Comparison of ENCODE assay signal across 18 cellular contexts in genomic region chr3:27575509-27575908, GRCh38.
DNase-seq lines count a peak whose midpoint lies in the region; ATAC-seq and TF ChIP-seq lines count a peak whose summit lies in the region.
"Had no signal": no experiment of that assay in that cellular context is flagged by ENCODE, and none has a peak within 500 bp of the region (broad histone marks: within the 10 kb centered on the region; RNA-seq: fewer than 3 reads in every experiment).

No MANE protein-coding gene starts in this region.

- peak overlapping the region; percentile 31 for H3K27ac ChIP-seq in AG04450 (ENCODE audit: low read depth, low read length)

- no peak overlapping the region for H3K4me3 Mint-ChIP-seq in activated T-helper 1 cell treated with anti-CD3 and anti-CD28 coated beads, Interleukin-12 subunit alpha, Interleukin-12 subunit beta, Interleukin-2, Interleukin-4 antibody, amounts not matched to agents 30 ng/mL and 10 ng/mL and 1 ng/mL, durations not matched to agents 14 hours and 24 hours and 36 hours
- H3K4me3 Mint-ChIP-seq: CD4-positive, alpha-beta memory T cell; GM23338 had no signal

- H3K4me3 ChIP-seq in AG04450 (ENCODE audit: low read depth, low read length), result no peak overlapping the region
- no peak overlapping the region for H3K4me3 ChIP-seq in fibroblast of villous mesenchyme (ENCODE audit: low read depth, low read length)
- H3K4me3 ChIP-seq: GM23338 had no signal

- DNase-seq in AG04450 (ENCODE audit: low read depth, low spot score) (no peak), KBM-7 (peak; percentile 14), fibroblast of villous mesenchyme (ENCODE audit: low read depth) (peak; percentile 27), NCI-H345 treated with DMSO at 0.1 percent for 48 hours (lab: John Stamatoyannopoulos, UW; ENCODE audit: unreplicated experiment) (no peak), OCI-M2 (lab: John Stamatoyannopoulos, UW; ENCODE audit: unreplicated experiment) (no peak), GF-D8 (lab: John Stamatoyannopoulos, UW) (no peak)
- no peak for DNase-seq in activated T-helper 1 cell treated with anti-CD3 and anti-CD28 coated beads, Interleukin-12 subunit alpha, Interleukin-12 subunit beta, Interleukin-2, Interleukin-4 antibody, amounts not matched to agents 30 ng/mL and 10 ng/mL and 1 ng/mL, durations not matched to agents 14 hours and 24 hours and 36 hours (ENCODE audit: low spot score)
- DNase-seq: BE2C; CD4-positive, alpha-beta memory T cell; DMS79; Karpas-422; NCI-H1436 treated with DMSO at 0.1 percent for 48 hours; NCI-H2227 treated with DMSO at 0.1 percent for 48 hours; NCI-H526 treated with DMSO at 0.1 percent for 48 hours; NK-92 treated with Interleukin-12 subunit alpha and Interleukin-12 subunit beta, amount 100 ng/mL, for 24 hours; OCI-M1 had no signal

- H3K9me3 Mint-ChIP-seq in activated T-helper 1 cell treated with anti-CD3 and anti-CD28 coated beads, Interleukin-12 subunit alpha, Interleukin-12 subunit beta, Interleukin-2, Interleukin-4 antibody, amounts not matched to agents 30 ng/mL and 10 ng/mL and 1 ng/mL, durations not matched to agents 14 hours and 24 hours and 36 hours, result no peaks in the 10 kb centered on the region
- H3K9me3 Mint-ChIP-seq: CD4-positive, alpha-beta memory T cell had no signal

- peaks cover 21% of the 10 kb centered on the region for H3K4me1 Mint-ChIP-seq in activated T-helper 1 cell treated with anti-CD3 and anti-CD28 coated beads, Interleukin-12 subunit alpha, Interleukin-12 subunit beta, Interleukin-2, Interleukin-4 antibody, amounts not matched to agents 30 ng/mL and 10 ng/mL and 1 ng/mL, durations not matched to agents 14 hours and 24 hours and 36 hours (ENCODE audit: low read depth)
- H3K4me1 Mint-ChIP-seq: CD4-positive, alpha-beta memory T cell had no signal

- CTCF ChIA-PET in AG04450 (lab: Charles Lee), result no interaction called here

- TF ChIP-seq CTCF in AG04450 (IDR thresholded peaks at IDR 0.05; ENCODE audit: low read depth, low read length) (no peak), fibroblast of villous mesenchyme (IDR thresholded peaks at IDR 0.05; ENCODE audit: insufficient read depth, low read depth, low read length) (no peak)

- in situ Hi-C loops in KBM-7 (cut with MboI; ENCODE audit: low pct_unique_long_range_greater_than_20kb, low sequenced_read_pairs), result no loop called here

- POLR2A ChIA-PET in AG04450 (lab: Yijun Ruan, JAX), result no interaction called here

- no peak for ATAC-seq in GM19397 (IDR thresholded peaks at IDR 0.05; ENCODE audit: unreplicated experiment)
- ATAC-seq: GM23338 had no signal

- H3K36me3 Mint-ChIP-seq in activated T-helper 1 cell treated with anti-CD3 and anti-CD28 coated beads, Interleukin-12 subunit alpha, Interleukin-12 subunit beta, Interleukin-2, Interleukin-4 antibody, amounts not matched to agents 30 ng/mL and 10 ng/mL and 1 ng/mL, durations not matched to agents 14 hours and 24 hours and 36 hours (ENCODE audit: low read depth), result no peaks in the 10 kb centered on the region
- H3K36me3 Mint-ChIP-seq: CD4-positive, alpha-beta memory T cell had no signal

- intact Hi-C loops in activated T-helper 1 cell treated with anti-CD3 and anti-CD28 coated beads, Interleukin-12 subunit alpha, Interleukin-12 subunit beta, Interleukin-2, Interleukin-4 antibody, amounts not matched to agents 30 ng/mL and 10 ng/mL and 1 ng/mL, durations not matched to agents 14 hours and 24 hours and 36 hours (cut with micrococcal nuclease), result loop anchor here (1.0 to 5.0 kb wide), 2 partner anchors 15 to 43 kb away; no protein-coding TSS in a partner anchor

- no peaks in the 10 kb centered on the region for H3K27me3 Mint-ChIP-seq in activated T-helper 1 cell treated with anti-CD3 and anti-CD28 coated beads, Interleukin-12 subunit alpha, Interleukin-12 subunit beta, Interleukin-2, Interleukin-4 antibody, amounts not matched to agents 30 ng/mL and 10 ng/mL and 1 ng/mL, durations not matched to agents 14 hours and 24 hours and 36 hours (ENCODE audit: insufficient read depth)
- H3K27me3 Mint-ChIP-seq: CD4-positive, alpha-beta memory T cell had no signal

- no peaks in the 10 kb centered on the region for H3K27me3 ChIP-seq in AG04450 (ENCODE audit: control insufficient read depth, insufficient read depth, low read length)
- H3K27me3 ChIP-seq: BE2C had no signal

- H3K27ac Mint-ChIP-seq in activated T-helper 1 cell treated with anti-CD3 and anti-CD28 coated beads, Interleukin-12 subunit alpha, Interleukin-12 subunit beta, Interleukin-2, Interleukin-4 antibody, amounts not matched to agents 30 ng/mL and 10 ng/mL and 1 ng/mL, durations not matched to agents 14 hours and 24 hours and 36 hours, result peak overlapping the region; percentile 65
- H3K27ac Mint-ChIP-seq: CD4-positive, alpha-beta memory T cell; GM23338 had no signal

- H3K9me3 ChIP-seq in AG04450 (ENCODE audit: control insufficient read depth, insufficient read depth, low read length), result no peaks in the 10 kb centered on the region
- H3K9me3 ChIP-seq: BE2C had no signal

Comparison
In these comparisons a context has a peak if more than half of its experiments do, and no peak if none do; other contexts are left out.
1. DNase-seq: peak in KBM-7 (single experiment) and fibroblast of villous mesenchyme (single experiment); none in AG04450 (single experiment), activated T-helper 1 cell treated with anti-CD3 and anti-CD28 coated beads, Interleukin-12 subunit alpha, Interleukin-12 subunit beta, Interleukin-2, Interleukin-4 antibody, amounts not matched to agents 30 ng/mL and 10 ng/mL and 1 ng/mL, durations not matched to agents 14 hours and 24 hours and 36 hours (single experiment), NCI-H345 treated with DMSO at 0.1 percent for 48 hours (single experiment), OCI-M2 (single experiment) and GF-D8 (single experiment).